In genomic region chr14:75147423-75148071, GRCh38 we compare ENCODE assay signal across 9 cellular contexts. TPM values are rescaled to one million over a fixed set of nuclear protein-coding genes. Genes with fewer than 3 reads are reported as not detected.
A peak's percentile ranks its signal among the peaks of the same experiment; 100 is the strongest.
DNase-seq lines count a peak whose midpoint lies in the region; ATAC-seq, FAIRE-seq and TF ChIP-seq lines count a peak whose summit lies in the region.
"Had no signal": no experiment of that assay in that cellular context is flagged by ENCODE, and none has a peak within 500 bp of the region (broad histone marks: within the 10 kb centered on the region; RNA-seq: fewer than 3 reads in every experiment).

No MANE protein-coding gene starts in this region.

- BruUV-seq in Calu3 (replicated peaks; lab: Mats Ljungman, UMichigan), result no TSS peak

- H3K4me1 Mint-ChIP-seq in Calu3 (ENCODE audit: low read depth, unreplicated experiment), result peaks cover 39% of the 10 kb centered on the region

- no peak for TF ChIP-seq CTCF in Calu3 (IDR thresholded peaks at IDR 0.05; ENCODE audit: unreplicated experiment)
- TF ChIP-seq CTCF in esophagus squamous epithelium (IDR thresholded peaks at IDR 0.05), result peak in 5 of 6 experiments; percentile 31 to 42 (median 35)

- no peak for ATAC-seq in HG03571 (IDR thresholded peaks at IDR 0.05; ENCODE audit: unreplicated experiment)

- peaks cover 44% of the 10 kb centered on the region for H3K36me3 Mint-ChIP-seq in Calu3 (ENCODE audit: insufficient read depth, unreplicated experiment)

- FAIRE-seq in GM12891 (lab: Jason Lieb, UNC), result no peak
- FAIRE-seq: islet of Langerhans had no signal

- H3K9ac ChIP-seq in mucosa of stomach (ENCODE audit: low read length), result peak overlapping the region; percentile 20

- H3K9me3 Mint-ChIP-seq in Calu3 (ENCODE audit: low read depth, unreplicated experiment), result no peaks in the 10 kb centered on the region

- H3K36me3 ChIP-seq in SJSA1 (peaks cover 41% of the 10 kb centered on the region), esophagus squamous epithelium (peaks cover 0 to 59% (median 7%) of the 10 kb centered on the region in 3 donors), mucosa of stomach (ENCODE audit: control insufficient read depth, insufficient read depth, low read length) (no peaks in the 10 kb centered on the region)

- intact Hi-C loops in Calu3 (cut with micrococcal nuclease; ENCODE audit: unreplicated experiment) (no loop called here), esophagus squamous epithelium (cut with DNase I) (no loop called here)

- no peak for TF ChIP-seq POLR2A in esophagus squamous epithelium (IDR thresholded peaks at IDR 0.05)
- no peak for TF ChIP-seq POLR2A in GM12891 (IDR thresholded peaks at IDR 0.05; ENCODE audit: low read depth, low read length)

- 57 to 59% methylated on average over 5 to 12 of the region's 13 CpGs for WGBS in esophagus squamous epithelium, 2 donors

- H3K27ac Mint-ChIP-seq in Calu3 (ENCODE audit: unreplicated experiment), result peak overlapping the region; percentile 66

- H3K4me3 ChIP-seq in SJSA1 (peak overlapping the region; percentile 9; the same call in 1 of the 2 replicates), esophagus squamous epithelium (peak overlapping the region in 1 of 4 donors; percentile 37), mucosa of stomach (ENCODE audit: low read length) (no peak overlapping the region)

- no peak overlapping the region for H3K4me3 Mint-ChIP-seq in Calu3 (ENCODE audit: low read depth, unreplicated experiment)

- DNase-seq in Calu3 (peak; percentile 73), SJSA1 (ENCODE audit: low read depth in 1 of 2, low spot score in 2 of 2) (peak; percentile 56 to 77), esophagus squamous epithelium (lab: John Stamatoyannopoulos, UW) (no peak), ureter (ENCODE audit: low spot score) (peak; percentile 50), COLO668 (lab: John Stamatoyannopoulos, UW; ENCODE audit: unreplicated experiment) (no peak), GM12891 (ENCODE audit: insufficient read length, low spot score) (no peak)

- no peaks in the 10 kb centered on the region for H3K27me3 ChIP-seq in SJSA1 (replicated peaks)
- H3K27me3 ChIP-seq in esophagus squamous epithelium, result no peaks in the 10 kb centered on the region
- no peaks in the 10 kb centered on the region for H3K27me3 ChIP-seq in mucosa of stomach (ENCODE audit: control insufficient read depth, insufficient read depth, low read length)

- H3K27ac ChIP-seq in SJSA1, result peak overlapping the region; percentile 73
- peak overlapping the region; percentile 62 to 94 (median 82) for H3K27ac ChIP-seq in esophagus squamous epithelium

- H3K27me3 Mint-ChIP-seq in Calu3 (ENCODE audit: unreplicated experiment), result no peaks in the 10 kb centered on the region

- H3K9me3 ChIP-seq in SJSA1 (replicated peaks) (no peaks in the 10 kb centered on the region), esophagus squamous epithelium (no peaks in the 10 kb centered on the region), mucosa of stomach (ENCODE audit: control insufficient read depth, low read length) (no peaks in the 10 kb centered on the region)

- H3K4me1 ChIP-seq in SJSA1 (replicated peaks) (peaks cover 18% of the 10 kb centered on the region), esophagus squamous epithelium (peaks cover 9 to 92% (median 46%) of the 10 kb centered on the region in 3 donors), mucosa of stomach (ENCODE audit: control insufficient read depth, insufficient read depth, low read length) (peaks cover 10% of the 10 kb centered on the region)

- CTCF ChIA-PET in Calu3 (lab: Charles Lee), result interaction anchor here (0.7 kb wide), 1 partner anchor 19 kb away, joined by 7 read pairs; no protein-coding TSS in a partner anchor

TF ChIP-seq in GM12891, 5 proteins besides CTCF, POLR2A, EP300 and RAD21:
- TF ChIP-seq SPI1 (IDR thresholded peaks at IDR 0.05; ENCODE audit: low read depth, low read length) (no peak), PAX5 (IDR thresholded peaks at IDR 0.05; ENCODE audit: insufficient read depth, low read length, severe bottlenecking) (no peak), POLR2AphosphoS5 (IDR thresholded peaks at IDR 0.05; ENCODE audit: low read depth, low read length) (no peak), TAF1 (IDR thresholded peaks at IDR 0.05; ENCODE audit: low read depth, low read length) (no peak), POU2F2 (IDR thresholded peaks at IDR 0.05; ENCODE audit: low read depth, low read length) (no peak)

RNA-seq across cellular contexts. Expression of gene NEK9, which starts 20.7 kb away (rescaled TPM):
- total RNA-seq in Calu3 (2022), result 63.4 and 65.4 TPM in 2 replicates
- total RNA-seq in SJSA1 (2014; rRNA removed; shearing (Covaris generic)), result 15.3 and 26.1 TPM in 2 replicates
- total RNA-seq in esophagus squamous epithelium, result 10 to 100 TPM; 16.6 to 37.2 (median 17.8) TPM
- total RNA-seq in ureter, result 89.2 TPM
- polyA plus RNA-seq in GM12891 (2012; ENCODE audit: low read depth, missing spikeins), result 39.9 TPM

RNA-seq across cellular contexts. Expression of gene TMED10, which starts 28.9 kb away (rescaled TPM):
- total RNA-seq in Calu3 (2022) (391 and 434 TPM in 2 replicates), esophagus squamous epithelium (100 to 1,000 TPM; 174 to 267 (median 206) TPM), ureter (394 TPM)
- 155 and 203 TPM in 2 replicates for total RNA-seq in SJSA1 (2014; rRNA removed; shearing (Covaris generic))
- polyA plus RNA-seq in GM12891 (2012; ENCODE audit: low read depth, missing spikeins), result 90.2 TPM

Comparison
In these comparisons a context has a peak if more than half of its experiments do, and no peak if none do; other contexts are left out.
1. DNase-seq: peak in Calu3 (single experiment), SJSA1 (2 of 2) and ureter (single experiment); none in esophagus squamous epithelium (single experiment), COLO668 (single experiment) and GM12891 (single experiment).